Comparison of ENCODE assay signal across 17 cellular contexts in the genomic region with DNA sequence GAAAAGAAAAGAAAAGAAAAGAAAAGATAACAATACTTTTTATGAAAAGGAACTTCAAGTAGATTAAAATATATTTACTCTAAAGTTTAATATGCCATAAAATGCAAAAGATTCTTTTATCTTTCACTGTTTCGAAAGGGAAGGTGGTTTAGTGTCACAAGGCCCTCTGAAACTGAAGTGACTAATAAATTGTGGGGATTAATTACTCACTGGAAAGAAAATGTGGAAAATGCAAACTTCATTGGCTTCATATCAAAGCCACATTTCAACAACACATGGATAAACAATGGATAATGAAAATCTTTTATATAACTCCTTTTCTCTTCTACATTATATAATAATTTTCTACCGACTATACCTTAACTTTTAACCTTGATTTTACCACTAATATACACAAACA.
"Had no signal": no experiment of that assay in that cellular context is flagged by ENCODE, and none has a peak within 500 bp of the region (broad histone marks: within the 10 kb centered on the region; RNA-seq: fewer than 3 reads in every experiment).

No MANE protein-coding gene starts in this region.

- H3K9me3 ChIP-seq: esophagus squamous epithelium, tibial nerve had no signal

- H3K36me3 ChIP-seq: esophagus squamous epithelium, tibial nerve had no signal

- H3K79me2 ChIP-seq: hepatocyte, parathyroid adenoma had no signal

- DNase-seq: activated CD4-positive, alpha-beta T cell treated with anti-CD3 and anti-CD28 coated beads for 48 hours; activated CD8-positive, alpha-beta T cell treated with anti-CD3 and anti-CD28 coated beads for 36 hours; activated effector memory CD4-positive, alpha-beta T cell treated with Interleukin-2 at 50 U/mL for 16 hours; activated naive CD4-positive, alpha-beta T cell treated with anti-CD3 and anti-CD28 coated beads, Interleukin-2, amount 50 U/mL, for 16 hours; activated T-cell treated with anti-CD3 and anti-CD28 coated beads, Interleukin-2, amount 50 U/mL, for 4 hours; caudate nucleus; cortex of kidney; effector CD4-positive, alpha-beta T cell; esophagus squamous epithelium; naive B cell; stimulated activated CD4-positive, alpha-beta T cell treated with anti-CD3 and anti-CD28 coated beads, Interleukin-15, amount 100 ng/mL, for 24 hours; stimulated activated CD4-positive, alpha-beta T cell treated with anti-CD3 and anti-CD28 coated beads, Interleukin-4, amount 100 ng/mL, for 24 hours; stimulated activated naive CD4-positive, alpha-beta T cell; T-helper 2 cell had no signal

- H3K4me2 ChIP-seq: hepatocyte had no signal

- H3K27ac ChIP-seq: esophagus squamous epithelium, hepatocyte, parathyroid adenoma, tibial nerve had no signal

- H3K27me3 ChIP-seq: esophagus squamous epithelium, hepatocyte, tibial nerve had no signal

- H3K4me1 ChIP-seq: esophagus squamous epithelium, parathyroid adenoma, tibial nerve had no signal

- H3K4me3 ChIP-seq: esophagus squamous epithelium, hepatocyte, tibial nerve had no signal

- H2AFZ ChIP-seq: hepatocyte, parathyroid adenoma had no signal
